In genomic region chr9:34771023-34771422, GRCh38 we compare ENCODE assay signal across 24 cellular contexts.
A peak's percentile ranks its signal among the peaks of the same experiment; 100 is the strongest.
DNase-seq lines count a peak whose midpoint lies in the region; TF ChIP-seq lines count a peak whose summit lies in the region.
"Had no signal": no experiment of that assay in that cellular context is flagged by ENCODE, and none has a peak within 500 bp of the region (broad histone marks: within the 10 kb centered on the region; RNA-seq: fewer than 3 reads in every experiment).

No MANE protein-coding gene starts in this region.

- intact Hi-C loops in transverse colon (cut with DNase I; ENCODE audit: low total_unique reads): no loop called here
- intact Hi-C loops in tibial artery (cut with DNase I; ENCODE audit: low total_unique reads): no loop called here

- POLR2A ChIA-PET in RWPE1 (lab: Yijun Ruan, JAX; ENCODE audit: low non-redundant PET): no interaction called here

- TF ChIP-seq CTCF in RWPE1 (conservative IDR thresholded peaks at IDR 0.05; ENCODE audit: low read depth) (no peak), transverse colon (IDR thresholded peaks at IDR 0.05) (no peak), tibial artery (IDR thresholded peaks at IDR 0.05) (no peak)

- H3K36me3 ChIP-seq in transverse colon: no peaks in the 10 kb centered on the region
- H3K36me3 ChIP-seq in tibial artery: no peaks in the 10 kb centered on the region
- H3K36me3 ChIP-seq: BLaER1 treated with 17β-estradiol and CSF1 and Interleukin-3, amounts not matched to agents 10 nM and 100 nM; uterus had no signal

- CTCF ChIA-PET in RWPE1 (lab: Yijun Ruan, JAX): no interaction called here

- no peaks in the 10 kb centered on the region for H3K9me3 ChIP-seq in transverse colon
- H3K9me3 ChIP-seq in tibial artery: no peaks in the 10 kb centered on the region
- H3K9me3 ChIP-seq: uterus had no signal

- H3K4me3 ChIP-seq in transverse colon: no peak overlapping the region
- no peak overlapping the region for H3K4me3 ChIP-seq in tibial artery
- H3K4me3 ChIP-seq: BLaER1 treated with 17β-estradiol and CSF1 and Interleukin-3, amounts not matched to agents 10 nM and 100 nM; GM23338; uterus had no signal

- WGBS in transverse colon (ENCODE audit: low coverage in 1 of 2), 2 donors: 32 to 45% methylated on average over 4 of the region's 4 CpGs

- in situ Hi-C loops in transverse colon (cut with MboI; ENCODE audit: low pct_ligation_motif_present in 1 of 4, low pct_unique_long_range_greater_than_20kb in 1 of 4, low sequenced_read_pairs in 3 of 4): no loop called here

- H3K27me3 ChIP-seq in transverse colon (peaks cover 34% of the 10 kb centered on the region), tibial artery (no peaks in the 10 kb centered on the region)
- H3K27me3 ChIP-seq: BLaER1 treated with 17β-estradiol and CSF1 and Interleukin-3, amounts not matched to agents 10 nM and 100 nM; uterus had no signal

- TF ChIP-seq POLR2A in transverse colon (IDR thresholded peaks at IDR 0.05): no peak

- no peak for TF ChIP-seq EP300 in transverse colon (IDR thresholded peaks at IDR 0.05; ENCODE audit: low read depth)

- no peak overlapping the region for H3K27ac ChIP-seq in RWPE1
- no peak overlapping the region for H3K27ac ChIP-seq in transverse colon
- no peak overlapping the region for H3K27ac ChIP-seq in tibial artery
- H3K27ac ChIP-seq: BLaER1 treated with 17β-estradiol and CSF1 and Interleukin-3, amounts not matched to agents 10 nM and 100 nM; uterus had no signal

- H3K4me1 ChIP-seq in transverse colon: no peaks in the 10 kb centered on the region
- no peaks in the 10 kb centered on the region for H3K4me1 ChIP-seq in tibial artery
- H3K4me1 ChIP-seq: BLaER1 treated with 17β-estradiol and CSF1 and Interleukin-3, amounts not matched to agents 10 nM and 100 nM; uterus had no signal

- DNase-seq in A172 (ENCODE audit: low spot score) (peak; percentile 9), HPDE6-E6E7 (ENCODE audit: extremely low spot score) (peak; percentile 17), RWPE1 (ENCODE audit: low spot score) (peak; percentile 36), fibroblast of gingiva (ENCODE audit: low read depth) (peak; percentile 5), transverse colon (no peak), NCI-H82 (lab: John Stamatoyannopoulos, UW) (no peak), tibial artery (no peak)
- no peak for DNase-seq in stimulated activated CD4-positive, alpha-beta T cell treated with anti-CD3 and anti-CD28 coated beads, Interleukin-4, amount 100 ng/mL, for 24 hours
- DNase-seq: ACHN; activated CD4-positive, alpha-beta T cell treated with anti-CD3 and anti-CD28 coated beads, Interleukin-2, amount 10 ng/mL, durations not matched to agents 7 days and 5 days; activated CD8-positive, alpha-beta memory T cell treated with anti-CD3 and anti-CD28 coated beads, Interleukin-2, amount 50 U/mL, for 4 hours; activated naive CD8-positive, alpha-beta T cell treated with anti-CD3 and anti-CD28 coated beads, Interleukin-2, amount 10 ng/mL, durations not matched to agents 7 days and 5 days; Karpas-422; kidney; NCI-H1436; NCI-H2171; NCI-H69; nucleus accumbens; retina; stimulated activated CD4-positive, alpha-beta T cell treated with anti-CD3 and anti-CD28 coated beads, Interleukin-12 subunit alpha, Interleukin-12 subunit beta, amount 100 ng/mL, for 4 hours; T-helper 17 cell; uterus had no signal

Comparison
In these comparisons a context has a peak if more than half of its experiments do, and no peak if none do; other contexts are left out.
1. DNase-seq: peak in A172 (single experiment), HPDE6-E6E7 (single experiment), RWPE1 (single experiment) and fibroblast of gingiva (single experiment); none in transverse colon (single experiment), NCI-H82 (single experiment), stimulated activated CD4-positive, alpha-beta T cell treated with anti-CD3 and anti-CD28 coated beads, Interleukin-4, amount 100 ng/mL, for 24 hours (single experiment) and tibial artery (0 of 2).